Comparison of ENCODE assay signal across 1 cellular context in the genomic region with DNA sequence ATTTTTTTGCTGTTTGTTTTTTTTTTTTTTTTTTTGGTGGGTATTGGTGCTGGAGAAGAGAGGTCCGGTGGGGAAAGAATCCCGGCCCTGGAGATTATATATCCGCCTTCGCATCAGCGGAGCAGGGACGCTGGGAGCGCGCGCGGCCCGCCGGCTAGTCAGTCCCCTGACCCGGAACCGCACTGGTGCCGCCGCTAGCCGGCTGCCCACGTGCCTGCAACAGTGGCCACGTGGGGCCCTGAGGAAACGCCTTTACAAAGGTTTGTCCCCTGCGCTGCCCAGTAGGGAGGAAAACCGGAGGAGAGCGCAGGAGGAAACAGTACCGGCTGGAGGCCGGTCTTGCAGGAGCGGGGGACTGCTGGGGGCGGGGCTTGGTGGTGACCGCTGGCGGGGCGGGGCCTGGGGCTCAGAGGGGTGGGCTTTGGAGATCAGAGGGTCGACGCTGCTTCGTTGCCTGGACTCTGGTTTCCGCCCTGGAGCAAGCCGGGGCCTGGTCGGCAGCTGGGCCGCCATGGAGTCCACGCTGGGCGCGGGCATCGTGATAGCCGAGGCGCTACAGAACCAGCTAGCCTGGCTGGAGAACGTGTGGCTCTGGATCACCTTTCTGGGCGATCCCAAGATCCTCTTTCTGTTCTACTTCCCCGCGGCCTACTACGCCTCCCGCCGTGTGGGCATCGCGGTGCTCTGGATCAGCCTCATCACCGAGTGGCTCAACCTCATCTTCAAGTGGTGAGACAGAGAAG.
TF ChIP-seq lines count a peak whose summit lies in the region.

A gene with protein sequence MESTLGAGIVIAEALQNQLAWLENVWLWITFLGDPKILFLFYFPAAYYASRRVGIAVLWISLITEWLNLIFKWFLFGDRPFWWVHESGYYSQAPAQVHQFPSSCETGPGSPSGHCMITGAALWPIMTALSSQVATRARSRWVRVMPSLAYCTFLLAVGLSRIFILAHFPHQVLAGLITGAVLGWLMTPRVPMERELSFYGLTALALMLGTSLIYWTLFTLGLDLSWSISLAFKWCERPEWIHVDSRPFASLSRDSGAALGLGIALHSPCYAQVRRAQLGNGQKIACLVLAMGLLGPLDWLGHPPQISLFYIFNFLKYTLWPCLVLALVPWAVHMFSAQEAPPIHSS (plus strand): TSS at position 281 of the 743 bp plus-strand sequence. CDS start 231 bp downstream, at position 512.

TF ChIP-seq in K562, 482 proteins besides CTCF, POLR2A, EP300 and RAD21 (continued from another document and continues in another):
- TF ChIP-seq, protein P1, sequence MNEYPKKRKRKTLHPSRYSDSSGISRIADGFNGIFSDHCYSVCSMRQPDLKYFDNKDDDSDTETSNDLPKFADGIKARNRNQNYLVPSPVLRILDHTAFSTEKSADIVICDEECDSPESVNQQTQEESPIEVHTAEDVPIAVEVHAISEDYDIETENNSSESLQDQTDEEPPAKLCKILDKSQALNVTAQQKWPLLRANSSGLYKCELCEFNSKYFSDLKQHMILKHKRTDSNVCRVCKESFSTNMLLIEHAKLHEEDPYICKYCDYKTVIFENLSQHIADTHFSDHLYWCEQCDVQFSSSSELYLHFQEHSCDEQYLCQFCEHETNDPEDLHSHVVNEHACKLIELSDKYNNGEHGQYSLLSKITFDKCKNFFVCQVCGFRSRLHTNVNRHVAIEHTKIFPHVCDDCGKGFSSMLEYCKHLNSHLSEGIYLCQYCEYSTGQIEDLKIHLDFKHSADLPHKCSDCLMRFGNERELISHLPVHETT (CRISPR knock-in tag; conservative IDR thresholded peaks at IDR 0.05 in 1 of 2, IDR thresholded peaks at IDR 0.05 in 1 of 2): peak in 1 of 2 experiments; percentile 99; a peak in 2 of 4 replicates
- TF ChIP-seq ZNF232 (CRISPR knock-in tag; IDR thresholded peaks at IDR 0.05) (0 out of 2 replicates have a peak, but pooled peaks have one; percentile 58), TCFL5 (CRISPR knock-in tag; conservative IDR thresholded peaks at IDR 0.05) (no peak), MTA3 (IDR thresholded peaks at IDR 0.05; ENCODE audit: borderline replicate concordance) (peak; percentile 99), SRSF3 (IDR thresholded peaks at IDR 0.05; ENCODE audit: insufficient read depth, low read length) (no peak), ATF1 (CRISPR knock-in tag; IDR thresholded peaks at IDR 0.05) (no peak), ATF1 (tag; IDR thresholded peaks at IDR 0.05) (0 out of 2 replicates have a peak, but pooled peaks have one; percentile 39), POLR2G (IDR thresholded peaks at IDR 0.05; ENCODE audit: low read depth, low read length) (peak; percentile 94), PYGO2 (tag; IDR thresholded peaks at IDR 0.05) (no peak), ETV5 (CRISPR knock-in tag; IDR thresholded peaks at IDR 0.05; ENCODE audit: low read depth) (peak; percentile 77), ZFX (CRISPR knock-in tag; IDR thresholded peaks at IDR 0.05) (peak; percentile 86), ZNF124 (CRISPR knock-in tag; IDR thresholded peaks at IDR 0.05) (no peak), MAFK (IDR thresholded peaks at IDR 0.05; ENCODE audit: low read length) (peak; percentile 18; the same call in 1 of the 2 replicates), MBD2 (IDR thresholded peaks at IDR 0.05; ENCODE audit: borderline replicate concordance, low read depth) (0 out of 2 replicates have a peak, but pooled peaks have one; percentile 18), RBBP5 (IDR thresholded peaks at IDR 0.05; ENCODE audit: borderline replicate concordance, insufficient read depth, low read length, poor library complexity, severe bottlenecking) (peak; percentile 69), ELF2 (CRISPR knock-in tag; IDR thresholded peaks at IDR 0.05) (peak; percentile 86), L3MBTL2 (IDR thresholded peaks at IDR 0.05) (peak; percentile 94), ZNF143 (CRISPR knock-in tag; IDR thresholded peaks at IDR 0.05) (peak; percentile 51; the same call in 1 of the 2 replicates), CREB1 (IDR thresholded peaks at IDR 0.05) (peak; percentile 36), CREB1 (CRISPR knock-in tag; IDR thresholded peaks at IDR 0.05) (peak; percentile 59; the same call in 1 of the 2 replicates), ZNF644 (tag; IDR thresholded peaks at IDR 0.05; ENCODE audit: low read depth) (no peak), POLR2AphosphoS5 (IDR thresholded peaks at IDR 0.05; ENCODE audit: control insufficient read depth, insufficient read depth, low read depth, low read length) (peak; percentile 75), NEUROD1 (IDR thresholded peaks at IDR 0.05; ENCODE audit: borderline replicate concordance, low read depth, low read length, partially characterized antibody) (peak; percentile 96), C11orf30 (IDR thresholded peaks at IDR 0.05; ENCODE audit: low read depth) (peak; percentile 54; the same call in 1 of the 2 replicates), BHLHE40 (IDR thresholded peaks at IDR 0.05; ENCODE audit: low read length) (peak; percentile 97), RAD51 (IDR thresholded peaks at IDR 0.05; ENCODE audit: borderline replicate concordance, low read depth) (peak; percentile 96)
- TF ChIP-seq, protein P2, sequence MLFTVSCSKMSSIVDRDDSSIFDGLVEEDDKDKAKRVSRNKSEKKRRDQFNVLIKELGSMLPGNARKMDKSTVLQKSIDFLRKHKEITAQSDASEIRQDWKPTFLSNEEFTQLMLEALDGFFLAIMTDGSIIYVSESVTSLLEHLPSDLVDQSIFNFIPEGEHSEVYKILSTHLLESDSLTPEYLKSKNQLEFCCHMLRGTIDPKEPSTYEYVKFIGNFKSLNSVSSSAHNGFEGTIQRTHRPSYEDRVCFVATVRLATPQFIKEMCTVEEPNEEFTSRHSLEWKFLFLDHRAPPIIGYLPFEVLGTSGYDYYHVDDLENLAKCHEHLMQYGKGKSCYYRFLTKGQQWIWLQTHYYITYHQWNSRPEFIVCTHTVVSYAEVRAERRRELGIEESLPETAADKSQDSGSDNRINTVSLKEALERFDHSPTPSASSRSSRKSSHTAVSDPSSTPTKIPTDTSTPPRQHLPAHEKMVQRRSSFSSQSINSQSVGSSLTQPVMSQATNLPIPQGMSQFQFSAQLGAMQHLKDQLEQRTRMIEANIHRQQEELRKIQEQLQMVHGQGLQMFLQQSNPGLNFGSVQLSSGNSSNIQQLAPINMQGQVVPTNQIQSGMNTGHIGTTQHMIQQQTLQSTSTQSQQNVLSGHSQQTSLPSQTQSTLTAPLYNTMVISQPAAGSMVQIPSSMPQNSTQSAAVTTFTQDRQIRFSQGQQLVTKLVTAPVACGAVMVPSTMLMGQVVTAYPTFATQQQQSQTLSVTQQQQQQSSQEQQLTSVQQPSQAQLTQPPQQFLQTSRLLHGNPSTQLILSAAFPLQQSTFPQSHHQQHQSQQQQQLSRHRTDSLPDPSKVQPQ (CRISPR knock-in tag; IDR thresholded peaks at IDR 0.05; ENCODE audit: borderline replicate concordance): 0 out of 2 replicates have a peak, but pooled peaks have one; percentile 51
- TF ChIP-seq, protein P3, sequence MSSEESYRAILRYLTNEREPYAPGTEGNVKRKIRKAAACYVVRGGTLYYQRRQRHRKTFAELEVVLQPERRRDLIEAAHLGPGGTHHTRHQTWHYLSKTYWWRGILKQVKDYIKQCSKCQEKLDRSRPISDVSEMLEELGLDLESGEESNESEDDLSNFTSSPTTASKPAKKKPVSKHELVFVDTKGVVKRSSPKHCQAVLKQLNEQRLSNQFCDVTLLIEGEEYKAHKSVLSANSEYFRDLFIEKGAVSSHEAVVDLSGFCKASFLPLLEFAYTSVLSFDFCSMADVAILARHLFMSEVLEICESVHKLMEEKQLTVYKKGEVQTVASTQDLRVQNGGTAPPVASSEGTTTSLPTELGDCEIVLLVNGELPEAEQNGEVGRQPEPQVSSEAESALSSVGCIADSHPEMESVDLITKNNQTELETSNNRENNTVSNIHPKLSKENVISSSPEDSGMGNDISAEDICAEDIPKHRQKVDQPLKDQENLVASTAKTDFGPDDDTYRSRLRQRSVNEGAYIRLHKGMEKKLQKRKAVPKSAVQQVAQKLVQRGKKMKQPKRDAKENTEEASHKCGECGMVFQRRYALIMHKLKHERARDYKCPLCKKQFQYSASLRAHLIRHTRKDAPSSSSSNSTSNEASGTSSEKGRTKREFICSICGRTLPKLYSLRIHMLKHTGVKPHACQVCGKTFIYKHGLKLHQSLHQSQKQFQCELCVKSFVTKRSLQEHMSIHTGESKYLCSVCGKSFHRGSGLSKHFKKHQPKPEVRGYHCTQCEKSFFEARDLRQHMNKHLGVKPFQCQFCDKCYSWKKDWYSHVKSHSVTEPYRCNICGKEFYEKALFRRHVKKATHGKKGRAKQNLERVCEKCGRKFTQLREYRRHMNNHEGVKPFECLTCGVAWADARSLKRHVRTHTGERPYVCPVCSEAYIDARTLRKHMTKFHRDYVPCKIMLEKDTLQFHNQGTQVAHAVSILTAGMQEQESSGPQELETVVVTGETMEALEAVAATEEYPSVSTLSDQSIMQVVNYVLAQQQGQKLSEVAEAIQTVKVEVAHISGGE (CRISPR knock-in tag; IDR thresholded peaks at IDR 0.05): peak in 2 of 3 experiments; percentile 73 to 97; a peak in 4 of 6 replicates
- TF ChIP-seq, protein P4, sequence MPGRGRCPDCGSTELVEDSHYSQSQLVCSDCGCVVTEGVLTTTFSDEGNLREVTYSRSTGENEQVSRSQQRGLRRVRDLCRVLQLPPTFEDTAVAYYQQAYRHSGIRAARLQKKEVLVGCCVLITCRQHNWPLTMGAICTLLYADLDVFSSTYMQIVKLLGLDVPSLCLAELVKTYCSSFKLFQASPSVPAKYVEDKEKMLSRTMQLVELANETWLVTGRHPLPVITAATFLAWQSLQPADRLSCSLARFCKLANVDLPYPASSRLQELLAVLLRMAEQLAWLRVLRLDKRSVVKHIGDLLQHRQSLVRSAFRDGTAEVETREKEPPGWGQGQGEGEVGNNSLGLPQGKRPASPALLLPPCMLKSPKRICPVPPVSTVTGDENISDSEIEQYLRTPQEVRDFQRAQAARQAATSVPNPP (IDR thresholded peaks at IDR 0.05; ENCODE audit: borderline replicate concordance, insufficient read depth, insufficient read length): no peak
- TF ChIP-seq, protein P5, sequence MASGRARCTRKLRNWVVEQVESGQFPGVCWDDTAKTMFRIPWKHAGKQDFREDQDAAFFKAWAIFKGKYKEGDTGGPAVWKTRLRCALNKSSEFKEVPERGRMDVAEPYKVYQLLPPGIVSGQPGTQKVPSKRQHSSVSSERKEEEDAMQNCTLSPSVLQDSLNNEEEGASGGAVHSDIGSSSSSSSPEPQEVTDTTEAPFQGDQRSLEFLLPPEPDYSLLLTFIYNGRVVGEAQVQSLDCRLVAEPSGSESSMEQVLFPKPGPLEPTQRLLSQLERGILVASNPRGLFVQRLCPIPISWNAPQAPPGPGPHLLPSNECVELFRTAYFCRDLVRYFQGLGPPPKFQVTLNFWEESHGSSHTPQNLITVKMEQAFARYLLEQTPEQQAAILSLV (tag; IDR thresholded peaks at IDR 0.05): no peak
- TF ChIP-seq, protein P6, sequence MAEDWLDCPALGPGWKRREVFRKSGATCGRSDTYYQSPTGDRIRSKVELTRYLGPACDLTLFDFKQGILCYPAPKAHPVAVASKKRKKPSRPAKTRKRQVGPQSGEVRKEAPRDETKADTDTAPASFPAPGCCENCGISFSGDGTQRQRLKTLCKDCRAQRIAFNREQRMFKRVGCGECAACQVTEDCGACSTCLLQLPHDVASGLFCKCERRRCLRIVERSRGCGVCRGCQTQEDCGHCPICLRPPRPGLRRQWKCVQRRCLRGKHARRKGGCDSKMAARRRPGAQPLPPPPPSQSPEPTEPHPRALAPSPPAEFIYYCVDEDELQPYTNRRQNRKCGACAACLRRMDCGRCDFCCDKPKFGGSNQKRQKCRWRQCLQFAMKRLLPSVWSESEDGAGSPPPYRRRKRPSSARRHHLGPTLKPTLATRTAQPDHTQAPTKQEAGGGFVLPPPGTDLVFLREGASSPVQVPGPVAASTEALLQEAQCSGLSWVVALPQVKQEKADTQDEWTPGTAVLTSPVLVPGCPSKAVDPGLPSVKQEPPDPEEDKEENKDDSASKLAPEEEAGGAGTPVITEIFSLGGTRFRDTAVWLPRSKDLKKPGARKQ (CRISPR knock-in tag; IDR thresholded peaks at IDR 0.05): no peak
- TF ChIP-seq, protein P7, sequence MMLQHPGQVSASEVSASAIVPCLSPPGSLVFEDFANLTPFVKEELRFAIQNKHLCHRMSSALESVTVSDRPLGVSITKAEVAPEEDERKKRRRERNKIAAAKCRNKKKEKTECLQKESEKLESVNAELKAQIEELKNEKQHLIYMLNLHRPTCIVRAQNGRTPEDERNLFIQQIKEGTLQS (IDR thresholded peaks at IDR 0.05): no peak
- TF ChIP-seq, protein P7 (CRISPR knock-in tag; conservative IDR thresholded peaks at IDR 0.05): peak; percentile 37; the same call in 1 of the 2 replicates
- TF ChIP-seq, protein P8, sequence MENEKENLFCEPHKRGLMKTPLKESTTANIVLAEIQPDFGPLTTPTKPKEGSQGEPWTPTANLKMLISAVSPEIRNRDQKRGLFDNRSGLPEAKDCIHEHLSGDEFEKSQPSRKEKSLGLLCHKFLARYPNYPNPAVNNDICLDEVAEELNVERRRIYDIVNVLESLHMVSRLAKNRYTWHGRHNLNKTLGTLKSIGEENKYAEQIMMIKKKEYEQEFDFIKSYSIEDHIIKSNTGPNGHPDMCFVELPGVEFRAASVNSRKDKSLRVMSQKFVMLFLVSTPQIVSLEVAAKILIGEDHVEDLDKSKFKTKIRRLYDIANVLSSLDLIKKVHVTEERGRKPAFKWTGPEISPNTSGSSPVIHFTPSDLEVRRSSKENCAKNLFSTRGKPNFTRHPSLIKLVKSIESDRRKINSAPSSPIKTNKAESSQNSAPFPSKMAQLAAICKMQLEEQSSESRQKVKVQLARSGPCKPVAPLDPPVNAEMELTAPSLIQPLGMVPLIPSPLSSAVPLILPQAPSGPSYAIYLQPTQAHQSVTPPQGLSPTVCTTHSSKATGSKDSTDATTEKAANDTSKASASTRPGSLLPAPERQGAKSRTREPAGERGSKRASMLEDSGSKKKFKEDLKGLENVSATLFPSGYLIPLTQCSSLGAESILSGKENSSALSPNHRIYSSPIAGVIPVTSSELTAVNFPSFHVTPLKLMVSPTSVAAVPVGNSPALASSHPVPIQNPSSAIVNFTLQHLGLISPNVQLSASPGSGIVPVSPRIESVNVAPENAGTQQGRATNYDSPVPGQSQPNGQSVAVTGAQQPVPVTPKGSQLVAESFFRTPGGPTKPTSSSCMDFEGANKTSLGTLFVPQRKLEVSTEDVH (IDR thresholded peaks at IDR 0.05; ENCODE audit: low read depth, partially characterized antibody): peak; percentile 74
- TF ChIP-seq, protein P9, sequence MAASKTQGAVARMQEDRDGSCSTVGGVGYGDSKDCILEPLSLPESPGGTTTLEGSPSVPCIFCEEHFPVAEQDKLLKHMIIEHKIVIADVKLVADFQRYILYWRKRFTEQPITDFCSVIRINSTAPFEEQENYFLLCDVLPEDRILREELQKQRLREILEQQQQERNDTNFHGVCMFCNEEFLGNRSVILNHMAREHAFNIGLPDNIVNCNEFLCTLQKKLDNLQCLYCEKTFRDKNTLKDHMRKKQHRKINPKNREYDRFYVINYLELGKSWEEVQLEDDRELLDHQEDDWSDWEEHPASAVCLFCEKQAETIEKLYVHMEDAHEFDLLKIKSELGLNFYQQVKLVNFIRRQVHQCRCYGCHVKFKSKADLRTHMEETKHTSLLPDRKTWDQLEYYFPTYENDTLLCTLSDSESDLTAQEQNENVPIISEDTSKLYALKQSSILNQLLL (CRISPR knock-in tag; IDR thresholded peaks at IDR 0.05; ENCODE audit: borderline replicate concordance): no peak
- TF ChIP-seq, protein P10, sequence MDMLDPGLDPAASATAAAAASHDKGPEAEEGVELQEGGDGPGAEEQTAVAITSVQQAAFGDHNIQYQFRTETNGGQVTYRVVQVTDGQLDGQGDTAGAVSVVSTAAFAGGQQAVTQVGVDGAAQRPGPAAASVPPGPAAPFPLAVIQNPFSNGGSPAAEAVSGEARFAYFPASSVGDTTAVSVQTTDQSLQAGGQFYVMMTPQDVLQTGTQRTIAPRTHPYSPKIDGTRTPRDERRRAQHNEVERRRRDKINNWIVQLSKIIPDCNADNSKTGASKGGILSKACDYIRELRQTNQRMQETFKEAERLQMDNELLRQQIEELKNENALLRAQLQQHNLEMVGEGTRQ (CRISPR knock-in tag; IDR thresholded peaks at IDR 0.05): peak; percentile 97
